Comparison of ENCODE assay signal across 23 cellular contexts in genomic region chr17:74921769-74922168, GRCh38. TPM values are rescaled to one million over a fixed set of nuclear protein-coding genes. Genes with fewer than 3 reads are reported as not detected.
"Had no signal": no experiment of that assay in that cellular context is flagged by ENCODE, and none has a peak within 500 bp of the region (broad histone marks: within the 10 kb centered on the region; RNA-seq: fewer than 3 reads in every experiment).

No MANE protein-coding gene starts in this region.

- H3K27ac ChIP-seq: breast epithelium, Peyer's patch, SJSA1 had no signal

- H3K4me3 Mint-ChIP-seq: activated CD4-positive, alpha-beta T cell treated with anti-CD3 and anti-CD28 coated beads, Interleukin-2, amount 10 ng/mL, durations not matched to agents 24 days and 14 days; activated CD8-positive, alpha-beta memory T cell treated with anti-CD3 and anti-CD28 coated beads, Interleukin-2, amount 10 ng/mL, durations not matched to agents 7 days and 5 days; activated T-cell treated with anti-CD3 and anti-CD28 coated beads, Interleukin-2, amount 50 U/mL, for 24 hours; activated T-helper 1 cell treated with anti-CD3 and anti-CD28 coated beads, Interleukin-12 subunit alpha, Interleukin-12 subunit beta, Interleukin-2, Interleukin-4 antibody, amounts not matched to agents 30 ng/mL and 10 ng/mL and 1 ng/mL, durations not matched to agents 14 hours and 24 hours and 36 hours had no signal

- H3K36me3 Mint-ChIP-seq: activated CD8-positive, alpha-beta memory T cell treated with anti-CD3 and anti-CD28 coated beads, Interleukin-2, amount 10 ng/mL, durations not matched to agents 7 days and 5 days had no signal

- H3K36me3 ChIP-seq: breast epithelium, Peyer's patch, SJSA1 had no signal

- ATAC-seq: activated CD8-positive, alpha-beta memory T cell treated with anti-CD3 and anti-CD28 coated beads, Interleukin-2, amount 10 ng/mL, durations not matched to agents 7 days and 5 days; T-helper 17 cell had no signal

- H3K27ac Mint-ChIP-seq: activated B cell treated with CpG ODN at 0.5 μM for 24 hours; activated CD4-positive, alpha-beta T cell treated with anti-CD3 and anti-CD28 coated beads, Interleukin-2, amount 10 ng/mL, durations not matched to agents 24 days and 14 days; activated CD8-positive, alpha-beta memory T cell treated with anti-CD3 and anti-CD28 coated beads, Interleukin-2, amount 10 ng/mL, durations not matched to agents 7 days and 5 days; activated naive CD4-positive, alpha-beta T cell treated with anti-CD3 and anti-CD28 coated beads, Interleukin-2, amount 50 U/mL, for 24 hours; activated T-cell treated with anti-CD3 and anti-CD28 coated beads, Interleukin-2, amount 50 U/mL, for 24 hours; activated T-helper 1 cell treated with anti-CD3 and anti-CD28 coated beads, Interleukin-12 subunit alpha, Interleukin-12 subunit beta, Interleukin-2, Interleukin-4 antibody, amounts not matched to agents 30 ng/mL and 10 ng/mL and 1 ng/mL, durations not matched to agents 14 hours and 24 hours and 36 hours; T-helper 17 cell had no signal

- H3K4me3 ChIP-seq: breast epithelium, SJSA1 had no signal

- H3K9me3 ChIP-seq: breast epithelium, Peyer's patch had no signal

- H3K9me3 Mint-ChIP-seq: activated B cell treated with CpG ODN at 0.5 μM for 24 hours; activated CD4-positive, alpha-beta T cell treated with anti-CD3 and anti-CD28 coated beads, Interleukin-2, amount 10 ng/mL, durations not matched to agents 24 days and 14 days; activated naive CD4-positive, alpha-beta T cell treated with anti-CD3 and anti-CD28 coated beads, Interleukin-2, amount 50 U/mL, for 24 hours; activated T-cell treated with anti-CD3 and anti-CD28 coated beads, Interleukin-2, amount 50 U/mL, for 24 hours; activated T-helper 1 cell treated with anti-CD3 and anti-CD28 coated beads, Interleukin-12 subunit alpha, Interleukin-12 subunit beta, Interleukin-2, Interleukin-4 antibody, amounts not matched to agents 30 ng/mL and 10 ng/mL and 1 ng/mL, durations not matched to agents 14 hours and 24 hours and 36 hours had no signal

- DNase-seq: activated B cell treated with CpG ODN at 0.5 μM for 24 hours; activated CD4-positive, alpha-beta T cell treated with anti-CD3 and anti-CD28 coated beads for 1 hour; activated CD4-positive, alpha-beta T cell treated with anti-CD3 and anti-CD28 coated beads, Interleukin-2, amount 10 ng/mL, durations not matched to agents 24 days and 14 days; activated CD4-positive, alpha-beta T cell treated with anti-CD3 and anti-CD28 coated beads, Interleukin-2, amount 50 U/mL, for 48 hours; activated CD8-positive, alpha-beta memory T cell treated with anti-CD3 and anti-CD28 coated beads, Interleukin-2, amount 10 ng/mL, durations not matched to agents 7 days and 5 days; activated effector memory CD4-positive, alpha-beta T cell treated with Interleukin-2 at 50 U/mL for 16 hours; activated naive CD4-positive, alpha-beta T cell; activated T-cell treated with anti-CD3 and anti-CD28 coated beads, Interleukin-2, amount 50 U/mL, for 24 hours; aorta; Kasumi-1; NCI-H1048; NCI-H1930; NCI-H345; NCI-H510A treated with DMSO at 0.1 percent for 48 hours; NK-92 treated with Interleukin-12 subunit alpha and Interleukin-12 subunit beta, amount 100 ng/mL, for 24 hours; Peyer's patch; SHP77; T-helper 17 cell; T1000 had no signal

RNA-seq across cellular contexts. Expression of gene USH1G, which starts 1.3 kb away (rescaled TPM):
- total RNA-seq: activated B cell treated with CpG ODN at 0.5 μM for 24 hours; activated CD4-positive, alpha-beta T cell treated with anti-CD3 and anti-CD28 coated beads, Interleukin-2, amount 10 ng/mL, durations not matched to agents 24 days and 14 days; activated CD8-positive, alpha-beta memory T cell treated with anti-CD3 and anti-CD28 coated beads, Interleukin-2, amount 10 ng/mL, durations not matched to agents 7 days and 5 days; activated T-helper 1 cell treated with anti-CD3 and anti-CD28 coated beads, Interleukin-12 subunit alpha, Interleukin-12 subunit beta, Interleukin-2, Interleukin-4 antibody, amounts not matched to agents 30 ng/mL and 10 ng/mL and 1 ng/mL, durations not matched to agents 14 hours and 24 hours and 36 hours; aorta; breast epithelium; SJSA1; T-helper 17 cell had no signal

RNA-seq across cellular contexts. Expression of gene OTOP2, which starts 2.3 kb away (rescaled TPM):
- total RNA-seq: activated B cell treated with CpG ODN at 0.5 μM for 24 hours; activated CD4-positive, alpha-beta T cell treated with anti-CD3 and anti-CD28 coated beads, Interleukin-2, amount 10 ng/mL, durations not matched to agents 24 days and 14 days; activated CD8-positive, alpha-beta memory T cell treated with anti-CD3 and anti-CD28 coated beads, Interleukin-2, amount 10 ng/mL, durations not matched to agents 7 days and 5 days; activated T-helper 1 cell treated with anti-CD3 and anti-CD28 coated beads, Interleukin-12 subunit alpha, Interleukin-12 subunit beta, Interleukin-2, Interleukin-4 antibody, amounts not matched to agents 30 ng/mL and 10 ng/mL and 1 ng/mL, durations not matched to agents 14 hours and 24 hours and 36 hours; aorta; SJSA1; T-helper 17 cell had no signal

RNA-seq across cellular contexts. Expression of gene OTOP3, which starts 13.9 kb away (rescaled TPM):
- total RNA-seq: activated B cell treated with CpG ODN at 0.5 μM for 24 hours; activated CD4-positive, alpha-beta T cell treated with anti-CD3 and anti-CD28 coated beads, Interleukin-2, amount 10 ng/mL, durations not matched to agents 24 days and 14 days; activated CD8-positive, alpha-beta memory T cell treated with anti-CD3 and anti-CD28 coated beads, Interleukin-2, amount 10 ng/mL, durations not matched to agents 7 days and 5 days; activated T-helper 1 cell treated with anti-CD3 and anti-CD28 coated beads, Interleukin-12 subunit alpha, Interleukin-12 subunit beta, Interleukin-2, Interleukin-4 antibody, amounts not matched to agents 30 ng/mL and 10 ng/mL and 1 ng/mL, durations not matched to agents 14 hours and 24 hours and 36 hours; aorta; breast epithelium; SJSA1; T-helper 17 cell had no signal

RNA-seq across cellular contexts. Expression of gene FADS6, which starts 28.3 kb away (rescaled TPM):
- total RNA-seq: activated B cell treated with CpG ODN at 0.5 μM for 24 hours; activated CD4-positive, alpha-beta T cell treated with anti-CD3 and anti-CD28 coated beads, Interleukin-2, amount 10 ng/mL, durations not matched to agents 24 days and 14 days; activated CD8-positive, alpha-beta memory T cell treated with anti-CD3 and anti-CD28 coated beads, Interleukin-2, amount 10 ng/mL, durations not matched to agents 7 days and 5 days; activated T-helper 1 cell treated with anti-CD3 and anti-CD28 coated beads, Interleukin-12 subunit alpha, Interleukin-12 subunit beta, Interleukin-2, Interleukin-4 antibody, amounts not matched to agents 30 ng/mL and 10 ng/mL and 1 ng/mL, durations not matched to agents 14 hours and 24 hours and 36 hours; aorta; SJSA1; T-helper 17 cell had no signal
